11 cellular contexts compared by ENCODE assay signal in the genomic region with DNA sequence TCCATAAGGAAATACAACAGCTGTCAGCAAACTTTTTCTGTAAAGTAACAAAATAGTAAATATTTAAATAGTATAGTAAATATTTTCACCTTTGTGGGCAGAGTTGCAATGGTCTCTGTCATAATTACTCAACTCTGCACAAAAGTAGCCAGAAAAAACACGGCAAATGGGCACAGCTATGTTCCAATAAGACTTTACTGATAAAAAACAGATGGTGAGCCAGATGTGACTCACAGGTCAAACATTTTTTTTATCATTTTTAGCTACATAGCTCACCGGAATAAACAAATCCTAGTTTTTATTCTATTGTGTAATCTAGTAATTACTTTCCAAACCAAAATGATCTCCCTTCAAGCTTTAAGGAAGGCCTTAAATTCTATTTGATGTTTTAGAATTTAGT. TPM values are rescaled to one million over a fixed set of nuclear protein-coding genes. Genes with fewer than 3 reads are reported as not detected.
A peak's percentile ranks its signal among the peaks of the same experiment; 100 is the strongest.
DNase-seq lines count a peak whose midpoint lies in the region; ATAC-seq, FAIRE-seq and TF ChIP-seq lines count a peak whose summit lies in the region.
"Had no signal": no experiment of that assay in that cellular context is flagged by ENCODE, and none has a peak within 500 bp of the region (broad histone marks: within the 10 kb centered on the region; RNA-seq: fewer than 3 reads in every experiment).

No MANE protein-coding gene starts in this region.

- H2BK20ac ChIP-seq in IMR-90 (ENCODE audit: low read depth, low read length): no peak overlapping the region

- TF ChIP-seq POLR2A in IMR-90 (IDR thresholded peaks at IDR 0.05; ENCODE audit: low read depth, low read length) (no peak), HepG2 (IDR thresholded peaks at IDR 0.05; ENCODE audit: insufficient read depth in 1 of 2, low read depth in 2 of 2, low read length in 2 of 2) (no peak)

- in situ Hi-C loops in IMR-90 (cut with MboI; ENCODE audit: low sequenced_read_pairs): no loop called here
- in situ Hi-C loops in brain microvascular endothelial cell (cut with HindIII; ENCODE audit: low pct_ligation_motif_present, low sequenced_read_pairs): no loop called here
- in situ Hi-C loops in HepG2 (cut with HindIII; ENCODE audit: extremely low pct_ligation_motif_present, low pct_unique_long_range_greater_than_20kb): no loop called here

- H3K4me3 ChIP-seq in AG04450 (ENCODE audit: low read depth, low read length): no peak overlapping the region
- no peak overlapping the region for H3K4me3 ChIP-seq in IMR-90 (ENCODE audit: insufficient read depth, low read depth, low read length)
- no peak overlapping the region for H3K4me3 ChIP-seq in brain microvascular endothelial cell (ENCODE audit: low read depth, low read length)
- no peak overlapping the region for H3K4me3 ChIP-seq in HepG2 (replicated peaks in 1 of 3; ENCODE audit: insufficient read depth in 1 of 3, low read depth in 2 of 3, low read length in 3 of 3)
- no peak overlapping the region for H3K4me3 ChIP-seq in coronary artery

- H3K9me3 ChIP-seq in AG04450 (ENCODE audit: control insufficient read depth, insufficient read depth, low read length) (no peaks in the 10 kb centered on the region), IMR-90 (ENCODE audit: control insufficient read depth, insufficient read depth, low read length) (no peaks in the 10 kb centered on the region), HepG2 (ENCODE audit: low read length) (no peaks in the 10 kb centered on the region)

- no peak overlapping the region for H2AK9ac ChIP-seq in IMR-90 (replicated peaks; ENCODE audit: low read depth, low read length, poor library complexity)

- FAIRE-seq in HepG2 (lab: Jason Lieb, UNC): no peak

- peaks cover 22 to 45% of the 10 kb centered on the region in 2 experiments for H3K79me1 ChIP-seq in IMR-90 (ENCODE audit: low read depth in 1 of 2, low read length in 2 of 2)

- no peak overlapping the region for H4K91ac ChIP-seq in IMR-90 (ENCODE audit: insufficient read depth, low read depth, low read length)

- no peak overlapping the region for H3K4ac ChIP-seq in IMR-90 (ENCODE audit: low read depth, low read length)

- H3K14ac ChIP-seq in IMR-90 (replicated peaks; ENCODE audit: low read depth, low read length): no peak overlapping the region

- H2AK5ac ChIP-seq in IMR-90 (ENCODE audit: low read depth, low read length): no peak overlapping the region

- WGBS in IMR-90 (ENCODE audit: extremely low coverage in 2 of 2, insufficient read length in 1 of 2), 2 experiments: no CpG with 5 or more reads among the region's 2 CpGs
- 26% methylated on average over 2 of the region's 2 CpGs for WGBS in HepG2 (ENCODE audit: low lambda C conversion rate)

- H3K56ac ChIP-seq in IMR-90 (ENCODE audit: extremely low read depth, insufficient read depth, low read length): no peak overlapping the region

- H3K18ac ChIP-seq in IMR-90 (ENCODE audit: low read depth, low read length): no peak overlapping the region

- H3K27ac ChIP-seq in AG04450 (ENCODE audit: low read depth, low read length): no peak overlapping the region
- peak overlapping the region; percentile 75; the same call in 1 of the 2 replicates for H3K27ac ChIP-seq in IMR-90 (ENCODE audit: insufficient read depth, low read length)
- H3K27ac ChIP-seq in brain microvascular endothelial cell: peak overlapping the region; percentile 63
- H3K27ac ChIP-seq in HepG2 (ENCODE audit: extremely low read length, insufficient read depth, low read length): peak overlapping the region; percentile 36
- no peak overlapping the region for H3K27ac ChIP-seq in coronary artery

- no peak overlapping the region for H2BK15ac ChIP-seq in IMR-90 (ENCODE audit: low read depth, low read length)

- no peak overlapping the region for H4K5ac ChIP-seq in IMR-90 (ENCODE audit: low read depth, low read length)

- POLR2A ChIA-PET in AG04450 (lab: Yijun Ruan, JAX): interaction anchor here (0.9 to 1.4 kb wide), 4 partner anchors 28 to 56 kb away, joined by 3 to 4 read pairs (median 4); a partner anchor contains a TSS
- POLR2A ChIA-PET in IMR-90 (lab: Charles Lee; ENCODE audit: unreplicated experiment): no interaction called here
- POLR2A ChIA-PET in HepG2 (lab: Yijun Ruan, JAX): interaction anchor here (0.9 to 1.6 kb wide), 8 partner anchors 11 to 69 kb away, joined by 3 to 6 read pairs (median 4); a partner anchor contains a TSS

- H4K8ac ChIP-seq in IMR-90 (ENCODE audit: low read depth in 2 of 2, low read length in 2 of 2): no peak overlapping the region

- peak; percentile 88 for DNase-seq in AG04450 (ENCODE audit: low read depth, low spot score)
- DNase-seq in IMR-90: peak; percentile 94
- DNase-seq in brain microvascular endothelial cell: peak; percentile 83
- peak; percentile 67 for DNase-seq in HepG2 (ENCODE audit: low spot score)
- no peak for DNase-seq in OCI-M2 (lab: John Stamatoyannopoulos, UW; ENCODE audit: unreplicated experiment)
- DNase-seq in cerebellum (ENCODE audit: low spot score): no peak
- no peak for DNase-seq in coronary artery (ENCODE audit: low spot score)
- DNase-seq in NCI-H1105 (lab: John Stamatoyannopoulos, UW): no peak
- DNase-seq: Calu3, Kasumi-1, SIG-M5 had no signal

- H3K4me1 ChIP-seq in IMR-90 (ENCODE audit: control insufficient read depth, insufficient read depth, low read length) (peaks cover 18% of the 10 kb centered on the region), HepG2 (ENCODE audit: insufficient read depth, low read length) (peaks cover 38% of the 10 kb centered on the region)

- TF ChIP-seq EP300 in HepG2 (IDR thresholded peaks at IDR 0.05; ENCODE audit: low read depth in 2 of 2, low read length in 2 of 2) (peak in 1 of 2 experiments; percentile 58; a peak in 1 of 4 replicates), HepG2 (CRISPR knock-in tag; IDR thresholded peaks at IDR 0.05; ENCODE audit: borderline replicate concordance) (no peak)

- H2BK5ac ChIP-seq in IMR-90 (ENCODE audit: low read depth, low read length, poor library complexity, severe bottlenecking): peak overlapping the region; percentile 94

- H4K20me1 ChIP-seq in IMR-90 (ENCODE audit: insufficient read depth, low read length): no peaks in the 10 kb centered on the region
- no peaks in the 10 kb centered on the region for H4K20me1 ChIP-seq in HepG2 (ENCODE audit: insufficient read depth, low read length)

- intact Hi-C loops in IMR-90 (cut with micrococcal nuclease): no loop called here
- intact Hi-C loops in HepG2 (cut with micrococcal nuclease; ENCODE audit: unreplicated experiment): loop anchor here (5.0 kb wide), 2 partner anchors 57 to 152 kb away; no protein-coding TSS in a partner anchor

- H3K23ac ChIP-seq in IMR-90 (ENCODE audit: low read depth, low read length): no peak overlapping the region

- no peaks in the 10 kb centered on the region for H3K27me3 ChIP-seq in AG04450 (ENCODE audit: control insufficient read depth, insufficient read depth, low read length)
- H3K27me3 ChIP-seq in IMR-90 (ENCODE audit: control insufficient read depth, insufficient read depth, low read length): no peaks in the 10 kb centered on the region
- H3K27me3 ChIP-seq in brain microvascular endothelial cell (replicated peaks): no peaks in the 10 kb centered on the region
- no peaks in the 10 kb centered on the region for H3K27me3 ChIP-seq in HepG2 (ENCODE audit: control insufficient read depth in 1 of 2, insufficient read depth in 2 of 2, low read length in 2 of 2)

- TF ChIP-seq RAD21 in IMR-90 (IDR thresholded peaks at IDR 0.05; ENCODE audit: low read length): no peak
- TF ChIP-seq RAD21 in HepG2 (CRISPR knock-in tag; IDR thresholded peaks at IDR 0.05): no peak

- dilution Hi-C loops in IMR-90 (cut with HindIII; ENCODE audit: low sequenced_read_pairs, unreplicated experiment): no loop called here

- H3K79me2 ChIP-seq in HepG2 (ENCODE audit: insufficient read depth, low read length): peaks cover 6% of the 10 kb centered on the region

- ATAC-seq in IMR-90 (ENCODE audit: low read depth) (peak; percentile 71), HepG2 (peak; percentile 47; the same call in 1 of the 3 replicates)

- H2BK120ac ChIP-seq in IMR-90 (ENCODE audit: low read depth, low read length): no peak overlapping the region

- TF ChIP-seq CTCF in AG04450 (IDR thresholded peaks at IDR 0.05; ENCODE audit: low read depth, low read length): no peak
- no peak for TF ChIP-seq CTCF in IMR-90 (conservative IDR thresholded peaks at IDR 0.05; ENCODE audit: low read depth, low read length)
- no peak for TF ChIP-seq CTCF in brain microvascular endothelial cell (IDR thresholded peaks at IDR 0.05; ENCODE audit: low read depth, low read length, missing control alignments)
- TF ChIP-seq CTCF in HepG2 (CRISPR knock-in tag; IDR thresholded peaks at IDR 0.05): no peak
- TF ChIP-seq CTCF in coronary artery (IDR thresholded peaks at IDR 0.05): no peak

- BruUV-seq in IMR-90 (replicated peaks; lab: Mats Ljungman, UMichigan): no TSS peak
- BruUV-seq in HepG2 (replicated peaks; lab: Mats Ljungman, UMichigan): no TSS peak

- peaks cover 10% of the 10 kb centered on the region for H3K36me3 ChIP-seq in IMR-90 (ENCODE audit: control insufficient read depth, insufficient read depth, low read length)
- H3K36me3 ChIP-seq in brain microvascular endothelial cell (replicated peaks): peaks cover 3% of the 10 kb centered on the region
- peaks cover 14 to 53% of the 10 kb centered on the region in 2 experiments for H3K36me3 ChIP-seq in HepG2 (replicated peaks in 1 of 2; ENCODE audit: control insufficient read depth in 1 of 2, insufficient read depth in 2 of 2, low read length in 2 of 2)

- no peak overlapping the region for H3K9ac ChIP-seq in IMR-90 (ENCODE audit: low read depth, low read length)
- no peak overlapping the region for H3K9ac ChIP-seq in HepG2 (ENCODE audit: insufficient read depth, low read depth, low read length)

- CTCF ChIA-PET in AG04450 (lab: Charles Lee) (interaction anchor here (1.7 kb wide), 1 partner anchor 328 kb away, joined by 7 read pairs; no protein-coding TSS in a partner anchor), IMR-90 (lab: Yijun Ruan, JAX) (interaction anchor here (0.8 kb wide), 1 partner anchor 11 kb away, joined by 3 read pairs; no protein-coding TSS in a partner anchor), HepG2 (lab: Yijun Ruan, JAX; ENCODE audit: low intra/inter-chr PET ratio, low total read pairs) (no interaction called here)

- H3K4me2 ChIP-seq in IMR-90 (ENCODE audit: low read depth, low read length) (no peak overlapping the region), HepG2 (ENCODE audit: low read depth, low read length) (peak overlapping the region; percentile 3; the same call in 1 of the 2 replicates)

- peaks cover 17% of the 10 kb centered on the region for H3K9me1 ChIP-seq in IMR-90 (ENCODE audit: insufficient read depth, low read length)

- no peak overlapping the region for H2AFZ ChIP-seq in IMR-90 (replicated peaks; ENCODE audit: low read length, poor library complexity)
- H2AFZ ChIP-seq in HepG2 (ENCODE audit: low read length): no peak overlapping the region

RNA-seq across cellular contexts. Expression of a gene that starts 55.3 kb away (rescaled TPM):
- polyA plus RNA-seq in AG04450 (2011; rRNA removed): 12.3 and 14.8 TPM in 2 replicates
- polyA minus RNA-seq in AG04450 (2011; rRNA and poly(A)+ RNA removed): 21.5 and 26.5 TPM in 2 replicates
- total RNA-seq in IMR-90 (2012; rRNA removed): 25.8 and 31.7 TPM in 2 replicates
- polyA plus RNA-seq in IMR-90 (2012; rRNA removed): 24.6 and 25.6 TPM in 2 replicates
- 7.0 and 13.1 TPM in 2 replicates for polyA plus RNA-seq in IMR-90 (2012; cell fraction: cytosol; rRNA removed)
- 7.8 and 11.2 TPM in 2 replicates for polyA plus RNA-seq in IMR-90 (2012; cell fraction: nucleus; rRNA removed; ENCODE audit: low replicate concordance)
- total RNA-seq in HepG2 (2016; rRNA removed; fragmentation: Illumina TruSeq; extraction: Trizol): 30.7 and 46.3 TPM in 2 replicates
- 4.3 and 4.9 TPM in 2 replicates for total RNA-seq in HepG2 (2016; cell fraction: cytosol; rRNA removed; fragmentation: Illumina TruSeq; extraction: Trizol; ENCODE audit: low read depth)
- 31.3 and 48.9 TPM in 2 replicates for total RNA-seq in HepG2 (2016; cell fraction: insoluble cytoplasmic fraction; rRNA removed; fragmentation: Illumina TruSeq; extraction: Trizol)
- total RNA-seq in HepG2 (2016; cell fraction: membrane; rRNA removed; fragmentation: Illumina TruSeq; extraction: Trizol): 10.3 and 10.6 TPM in 2 replicates
- 33.8 and 35.6 TPM in 2 replicates for total RNA-seq in HepG2 (2016; cell fraction: nucleus; rRNA removed; fragmentation: Illumina TruSeq; extraction: Trizol)
- polyA plus RNA-seq in HepG2 (2011; rRNA removed): 10.4 and 15.1 TPM in 2 replicates
- polyA plus RNA-seq in HepG2 (2011; cell fraction: cytosol; rRNA removed): 10.6 and 12.1 TPM in 2 replicates
- 14.6 and 15.9 TPM in 2 replicates for polyA plus RNA-seq in HepG2 (2011; cell fraction: nucleus; rRNA removed)
- polyA plus RNA-seq in HepG2 (2012): 9.7 and 17.7 TPM in 2 replicates
- 0.87 and 1.1 TPM in 2 replicates for polyA plus RNA-seq in HepG2 (2016; cell fraction: cytosol; fragmentation: Illumina TruSeq; extraction: Trizol; ENCODE audit: low read depth)
- 41.4 and 43.6 TPM in 2 replicates for polyA plus RNA-seq in HepG2 (2016; cell fraction: insoluble cytoplasmic fraction; fragmentation: Illumina TruSeq; extraction: Trizol; ENCODE audit: low read depth)
- 3.0 and 3.9 TPM in 2 replicates for polyA plus RNA-seq in HepG2 (2016; cell fraction: membrane; fragmentation: Illumina TruSeq; extraction: Trizol; ENCODE audit: low read depth)
- polyA plus RNA-seq in HepG2 (2016; cell fraction: nucleus; fragmentation: Illumina TruSeq; extraction: Trizol; ENCODE audit: insufficient read depth, low read depth): 40.5 and 41.8 TPM in 2 replicates
- polyA minus RNA-seq in HepG2 (2011; rRNA and poly(A)+ RNA removed; ENCODE audit: low replicate concordance): 50.3 and 124 TPM in 2 replicates
- polyA minus RNA-seq in HepG2 (2011; cell fraction: cytosol; rRNA and poly(A)+ RNA removed): 9.1 and 16.4 TPM in 2 replicates
- polyA minus RNA-seq in HepG2 (2011; cell fraction: nucleus; rRNA and poly(A)+ RNA removed): 27.6 and 33.7 TPM in 2 replicates
- total RNA-seq in cerebellum: 21.2 TPM

Comparison
In these comparisons a context has a peak if more than half of its experiments do, and no peak if none do; other contexts are left out.
1. DNase-seq: peak in AG04450 (single experiment), IMR-90 (single experiment), brain microvascular endothelial cell (single experiment) and HepG2 (single experiment); none in OCI-M2 (single experiment), cerebellum (single experiment), coronary artery (single experiment) and NCI-H1105 (single experiment).
2. H3K27ac ChIP-seq: peak in IMR-90 (single experiment), brain microvascular endothelial cell (single experiment) and HepG2 (single experiment); none in AG04450 (single experiment) and coronary artery (0 of 2).